ENCODE assay signal across 32 cellular contexts in the genomic region with DNA sequence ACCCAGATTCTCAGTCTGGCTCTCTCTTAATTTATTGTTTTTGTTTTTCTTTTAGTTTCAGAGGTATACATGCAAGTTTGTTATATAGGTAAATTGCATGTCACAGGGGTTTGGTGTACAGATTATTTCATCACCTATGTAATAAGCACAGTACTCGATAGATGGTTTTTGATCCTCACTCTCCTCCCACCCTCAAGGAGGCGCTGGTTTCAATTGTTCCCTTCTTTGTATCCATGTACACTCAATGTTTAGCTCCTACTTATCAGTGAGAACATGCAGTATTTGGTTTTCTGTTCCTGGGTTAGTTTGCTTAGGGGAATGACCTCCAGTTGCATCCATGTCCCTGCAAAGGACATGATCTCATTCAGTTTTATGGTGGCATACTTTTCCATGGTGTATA.
"Had no signal": no experiment of that assay in that cellular context is flagged by ENCODE, and none has a peak within 500 bp of the region (broad histone marks: within the 10 kb centered on the region; RNA-seq: fewer than 3 reads in every experiment).

No MANE protein-coding gene starts in this region.

- H3K27ac ChIP-seq: adrenal gland, breast epithelium, cardiac muscle cell, colonic mucosa, foreskin keratinocyte, gastrocnemius medialis, heart left ventricle had no signal

- H3K4me3 ChIP-seq: adrenal gland, breast epithelium, cardiac muscle cell, colonic mucosa, gastrocnemius medialis, heart left ventricle had no signal

- H3K9me3 ChIP-seq: adrenal gland, breast epithelium, colonic mucosa, gastrocnemius medialis had no signal

- H3K36me3 ChIP-seq: adrenal gland, breast epithelium, cardiac muscle cell, colonic mucosa, gastrocnemius medialis, heart left ventricle had no signal

- H3K27ac Mint-ChIP-seq: activated CD4-positive, alpha-beta memory T cell treated with anti-CD3 and anti-CD28 coated beads for 36 hours; activated CD4-positive, alpha-beta T cell treated with anti-CD3 and anti-CD28 coated beads for 36 hours; activated CD4-positive, alpha-beta T cell treated with anti-CD3 and anti-CD28 coated beads, Interleukin-2, amount 10 ng/mL, durations not matched to agents 24 days and 14 days; activated CD8-positive, alpha-beta memory T cell treated with anti-CD3 and anti-CD28 coated beads, Interleukin-2, amount 10 ng/mL, durations not matched to agents 7 days and 5 days; activated CD8-positive, alpha-beta T cell treated with anti-CD3 and anti-CD28 coated beads, Interleukin-2, amount 10 ng/mL, durations not matched to agents 7 days and 5 days; activated naive CD4-positive, alpha-beta T cell treated with anti-CD3 and anti-CD28 coated beads for 36 hours; activated naive CD4-positive, alpha-beta T cell treated with anti-CD3 and anti-CD28 coated beads, Interleukin-2, amount 50 U/mL, for 24 hours; activated naive CD8-positive, alpha-beta T cell treated with anti-CD3 and anti-CD28 coated beads for 36 hours; activated naive CD8-positive, alpha-beta T cell treated with anti-CD3 and anti-CD28 coated beads, Interleukin-2, amount 50 U/mL, for 24 hours; activated T-cell treated with anti-CD3 and anti-CD28 coated beads, Interleukin-2, amount 50 U/mL, for 24 hours; activated T-helper 2 cell treated with anti-CD3 and anti-CD28 coated beads, Interferon-gamma antibody, Interleukin-2, Interleukin-4, amounts not matched to agents 10 μg/mL and 5 μg/mL and 100 μg/mL, durations not matched to agents 14 hours and 24 hours and 36 hours; brain; endodermal cell; T-helper 17 cell had no signal

- ATAC-seq: activated CD4-positive, alpha-beta T cell treated with anti-CD3 and anti-CD28 coated beads for 36 hours; activated CD8-positive, alpha-beta memory T cell treated with anti-CD3 and anti-CD28 coated beads, Interleukin-2, amount 10 ng/mL, durations not matched to agents 7 days and 5 days; activated CD8-positive, alpha-beta T cell treated with anti-CD3 and anti-CD28 coated beads, Interleukin-2, amount 10 ng/mL, durations not matched to agents 7 days and 5 days; activated naive CD8-positive, alpha-beta T cell treated with anti-CD3 and anti-CD28 coated beads, Interleukin-2, amount 50 U/mL, for 24 hours; esophagus mucosa; foreskin keratinocyte; gastrocnemius medialis; heart left ventricle; T-helper 17 cell had no signal

- H3K4me3 Mint-ChIP-seq: activated CD4-positive, alpha-beta memory T cell treated with anti-CD3 and anti-CD28 coated beads for 36 hours; activated CD4-positive, alpha-beta T cell treated with anti-CD3 and anti-CD28 coated beads for 36 hours; activated CD4-positive, alpha-beta T cell treated with anti-CD3 and anti-CD28 coated beads, Interleukin-2, amount 10 ng/mL, durations not matched to agents 24 days and 14 days; activated CD8-positive, alpha-beta memory T cell treated with anti-CD3 and anti-CD28 coated beads, Interleukin-2, amount 10 ng/mL, durations not matched to agents 7 days and 5 days; activated CD8-positive, alpha-beta T cell treated with anti-CD3 and anti-CD28 coated beads, Interleukin-2, amount 10 ng/mL, durations not matched to agents 7 days and 5 days; activated naive CD4-positive, alpha-beta T cell treated with anti-CD3 and anti-CD28 coated beads for 36 hours; activated naive CD4-positive, alpha-beta T cell treated with anti-CD3 and anti-CD28 coated beads, Interleukin-2, amount 50 U/mL, for 24 hours; activated naive CD8-positive, alpha-beta T cell treated with anti-CD3 and anti-CD28 coated beads for 36 hours; activated naive CD8-positive, alpha-beta T cell treated with anti-CD3 and anti-CD28 coated beads, Interleukin-2, amount 50 U/mL, for 24 hours; activated T-cell treated with anti-CD3 and anti-CD28 coated beads, Interleukin-2, amount 50 U/mL, for 24 hours; brain; endodermal cell; T-helper 17 cell had no signal

- H3K27me3 Mint-ChIP-seq: activated CD4-positive, alpha-beta T cell treated with anti-CD3 and anti-CD28 coated beads for 36 hours; activated CD4-positive, alpha-beta T cell treated with anti-CD3 and anti-CD28 coated beads, Interleukin-2, amount 10 ng/mL, durations not matched to agents 24 days and 14 days; activated CD8-positive, alpha-beta memory T cell treated with anti-CD3 and anti-CD28 coated beads, Interleukin-2, amount 10 ng/mL, durations not matched to agents 7 days and 5 days; activated naive CD4-positive, alpha-beta T cell treated with anti-CD3 and anti-CD28 coated beads, Interleukin-2, amount 50 U/mL, for 24 hours; activated naive CD8-positive, alpha-beta T cell treated with anti-CD3 and anti-CD28 coated beads for 36 hours had no signal

- H3K27me3 ChIP-seq: adrenal gland, breast epithelium, cardiac muscle cell, colonic mucosa, foreskin keratinocyte, gastrocnemius medialis had no signal

- H3K9me3 Mint-ChIP-seq: activated CD4-positive, alpha-beta memory T cell treated with anti-CD3 and anti-CD28 coated beads for 36 hours; activated naive CD4-positive, alpha-beta T cell treated with anti-CD3 and anti-CD28 coated beads, Interleukin-2, amount 50 U/mL, for 24 hours; activated naive CD8-positive, alpha-beta T cell treated with anti-CD3 and anti-CD28 coated beads for 36 hours had no signal

- H3K4me1 ChIP-seq: adrenal gland, breast epithelium, colonic mucosa, foreskin keratinocyte, gastrocnemius medialis, heart left ventricle had no signal

- H3K4me1 Mint-ChIP-seq: activated CD4-positive, alpha-beta T cell treated with anti-CD3 and anti-CD28 coated beads, Interleukin-2, amount 10 ng/mL, durations not matched to agents 24 days and 14 days; activated CD8-positive, alpha-beta memory T cell treated with anti-CD3 and anti-CD28 coated beads, Interleukin-2, amount 10 ng/mL, durations not matched to agents 7 days and 5 days; activated naive CD4-positive, alpha-beta T cell treated with anti-CD3 and anti-CD28 coated beads, Interleukin-2, amount 50 U/mL, for 24 hours; brain; endodermal cell; T-helper 17 cell had no signal

- H3K36me3 Mint-ChIP-seq: activated CD4-positive, alpha-beta memory T cell treated with anti-CD3 and anti-CD28 coated beads for 36 hours; activated CD8-positive, alpha-beta memory T cell treated with anti-CD3 and anti-CD28 coated beads, Interleukin-2, amount 10 ng/mL, durations not matched to agents 7 days and 5 days; activated naive CD4-positive, alpha-beta T cell treated with anti-CD3 and anti-CD28 coated beads, Interleukin-2, amount 50 U/mL, for 24 hours; activated naive CD8-positive, alpha-beta T cell treated with anti-CD3 and anti-CD28 coated beads for 36 hours; brain had no signal

- DNase-seq: activated CD4-positive, alpha-beta memory T cell treated with anti-CD3 and anti-CD28 coated beads for 36 hours; activated CD4-positive, alpha-beta T cell treated with anti-CD3 and anti-CD28 coated beads for 36 hours; activated CD4-positive, alpha-beta T cell treated with anti-CD3 and anti-CD28 coated beads, Interleukin-2, amount 10 ng/mL, durations not matched to agents 24 days and 14 days; activated CD4-positive, CD25-positive, alpha-beta regulatory T cell; activated CD4-positive, CD25-positive, alpha-beta regulatory T cell treated with anti-CD3 and anti-CD28 coated beads, Interleukin-2, amount 50 U/mL, for 72 hours; activated CD8-positive, alpha-beta memory T cell treated with anti-CD3 and anti-CD28 coated beads, Interleukin-2, amount 10 ng/mL, durations not matched to agents 7 days and 5 days; activated CD8-positive, alpha-beta memory T cell treated with anti-CD3 and anti-CD28 coated beads, Interleukin-2, amount 50 U/mL, for 4 hours; activated CD8-positive, alpha-beta T cell treated with anti-CD3 and anti-CD28 coated beads, Interleukin-2, amount 10 ng/mL, durations not matched to agents 7 days and 5 days; activated effector memory CD4-positive, alpha-beta T cell treated with anti-CD3 and anti-CD28 coated beads, Interleukin-2, amount 50 U/mL, for 16 hours; activated naive CD4-positive, alpha-beta T cell treated with anti-CD3 and anti-CD28 coated beads for 36 hours; activated naive CD8-positive, alpha-beta T cell treated with anti-CD3 and anti-CD28 coated beads for 36 hours; activated naive CD8-positive, alpha-beta T cell treated with anti-CD3 and anti-CD28 coated beads, Interleukin-2, amount 50 U/mL, for 24 hours; activated T-cell treated with anti-CD3 and anti-CD28 coated beads, Interleukin-2, amount 50 U/mL, for 24 hours; adrenal gland; amygdala; aorta; central memory CD4-positive, alpha-beta T cell; cerebellar nuclear complex; colonic mucosa; effector memory CD4-positive, alpha-beta T cell; endodermal cell; foreskin keratinocyte; gastrocnemius medialis; glutamatergic neuron; heart left ventricle; T-helper 17 cell had no signal
